ENCODE assay signal across 8 cellular contexts in the genomic region with DNA sequence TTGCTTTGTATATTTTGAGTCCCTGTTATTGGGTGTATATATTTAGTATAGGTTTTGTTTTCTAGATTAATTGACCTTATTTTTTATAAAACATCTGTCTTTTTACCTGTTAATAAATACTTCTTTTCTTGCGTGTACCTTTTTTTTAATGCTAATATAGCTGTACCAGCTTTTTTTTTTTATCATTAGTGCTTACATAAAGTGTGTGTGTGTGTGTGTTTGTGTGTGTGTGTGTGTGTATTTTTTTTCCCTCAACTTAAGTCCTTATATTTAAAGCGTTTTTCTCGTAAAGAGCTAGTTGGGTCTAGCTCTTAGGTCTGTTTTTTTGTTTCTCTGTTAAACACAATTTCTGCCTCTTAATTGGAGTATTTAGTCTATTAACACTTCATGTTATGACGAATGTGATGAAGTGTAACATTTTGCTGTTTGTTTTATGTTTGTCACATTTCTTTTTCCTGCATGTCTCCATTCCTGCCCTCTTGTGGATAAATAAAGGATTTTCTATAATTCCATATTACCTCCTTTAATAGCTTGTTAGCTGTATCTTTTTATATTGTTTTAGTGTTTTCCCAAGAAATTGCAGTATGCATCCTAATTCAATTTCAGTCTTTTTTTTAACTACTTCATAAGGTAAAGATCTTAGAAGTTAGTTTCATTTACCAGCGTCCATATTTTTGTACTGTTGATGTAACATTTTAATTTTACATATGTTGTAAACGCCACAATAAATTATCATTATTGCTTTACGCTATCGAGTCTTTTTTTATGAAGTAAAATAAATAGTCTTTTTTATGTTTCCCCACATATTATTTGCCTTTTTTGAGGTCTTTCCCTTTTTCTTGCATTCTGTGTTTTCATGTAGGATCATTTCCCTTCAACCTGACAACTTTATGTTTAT. TPM values are rescaled to one million over a fixed set of nuclear protein-coding genes. Genes with fewer than 3 reads are reported as not detected.
DNase-seq lines count a peak whose midpoint lies in the region; ATAC-seq and FAIRE-seq lines count a peak whose summit lies in the region.

No MANE protein-coding gene starts in this region.

- H3K36me3 ChIP-seq in BLaER1, result peaks cover 46% of the 10 kb centered on the region

- no peak for ATAC-seq in GM19395 (IDR thresholded peaks at IDR 0.05; ENCODE audit: unreplicated experiment)
- no peak for ATAC-seq in HG02970 (IDR thresholded peaks at IDR 0.05; ENCODE audit: low FRiP score, unreplicated experiment)

- H3K4me1 ChIP-seq in BLaER1, result peaks cover 44% of the 10 kb centered on the region

- peak overlapping the region; percentile 17; the same call in 1 of the 2 replicates for H3K4me2 ChIP-seq in BLaER1

- H3K4me3 ChIP-seq in BLaER1, result no peak overlapping the region

- peaks cover 29% of the 10 kb centered on the region for H4K20me1 ChIP-seq in BLaER1

- no peak overlapping the region for H3K27ac ChIP-seq in BLaER1

- no peaks in the 10 kb centered on the region for H3K9me3 ChIP-seq in BLaER1

- peaks cover 57% of the 10 kb centered on the region for H3K36me3 Mint-ChIP-seq in activated T-helper 2 cell treated with anti-CD3 and anti-CD28 coated beads, Interferon-gamma antibody, Interleukin-2, Interleukin-4, amounts not matched to agents 10 μg/mL and 5 μg/mL and 100 μg/mL, durations not matched to agents 14 hours and 24 hours and 36 hours (ENCODE audit: low read depth)

- DNase-seq in HTR-8/SVneo (ENCODE audit: insufficient read length, low spot score) (peak; percentile 25), kidney glomerular epithelial cell (lab: John Stamatoyannopoulos, UW) (peak; percentile 18), KG1 (lab: John Stamatoyannopoulos, UW) (no peak)
- no peak for DNase-seq in activated T-helper 2 cell treated with anti-CD3 and anti-CD28 coated beads, Interferon-gamma antibody, Interleukin-2, Interleukin-4, amounts not matched to agents 10 μg/mL and 5 μg/mL and 100 μg/mL, durations not matched to agents 14 hours and 24 hours and 36 hours (ENCODE audit: low spot score)
- no peak for DNase-seq in stimulated activated naive CD4-positive, alpha-beta T cell treated with Interleukin-2 at 50 U/mL for 16 hours (lab: John Stamatoyannopoulos, UW)

- no peaks in the 10 kb centered on the region for H3K27me3 Mint-ChIP-seq in activated T-helper 2 cell treated with anti-CD3 and anti-CD28 coated beads, Interferon-gamma antibody, Interleukin-2, Interleukin-4, amounts not matched to agents 10 μg/mL and 5 μg/mL and 100 μg/mL, durations not matched to agents 14 hours and 24 hours and 36 hours (ENCODE audit: low read depth)

- peaks cover 40% of the 10 kb centered on the region for H3K4me1 Mint-ChIP-seq in activated T-helper 2 cell treated with anti-CD3 and anti-CD28 coated beads, Interferon-gamma antibody, Interleukin-2, Interleukin-4, amounts not matched to agents 10 μg/mL and 5 μg/mL and 100 μg/mL, durations not matched to agents 14 hours and 24 hours and 36 hours (ENCODE audit: low read depth)

- no peak overlapping the region for H3K9ac ChIP-seq in BLaER1

- H3K27ac Mint-ChIP-seq in activated T-helper 2 cell treated with anti-CD3 and anti-CD28 coated beads, Interferon-gamma antibody, Interleukin-2, Interleukin-4, amounts not matched to agents 10 μg/mL and 5 μg/mL and 100 μg/mL, durations not matched to agents 14 hours and 24 hours and 36 hours, result no peak overlapping the region

- intact Hi-C loops in activated T-helper 2 cell treated with anti-CD3 and anti-CD28 coated beads, Interferon-gamma antibody, Interleukin-2, Interleukin-4, amounts not matched to agents 10 μg/mL and 5 μg/mL and 100 μg/mL, durations not matched to agents 14 hours and 24 hours and 36 hours (cut with micrococcal nuclease), result loop anchor here (2.0 kb wide), 1 partner anchor 27 kb away; no protein-coding TSS in a partner anchor

- FAIRE-seq in HTR-8/SVneo (lab: Jason Lieb, UNC), result no peak

- peak overlapping the region; percentile 39 for H3K4me3 Mint-ChIP-seq in activated T-helper 2 cell treated with anti-CD3 and anti-CD28 coated beads, Interferon-gamma antibody, Interleukin-2, Interleukin-4, amounts not matched to agents 10 μg/mL and 5 μg/mL and 100 μg/mL, durations not matched to agents 14 hours and 24 hours and 36 hours (ENCODE audit: low read depth)

- no peaks in the 10 kb centered on the region for H3K27me3 ChIP-seq in BLaER1

- no peaks in the 10 kb centered on the region for H3K9me3 Mint-ChIP-seq in activated T-helper 2 cell treated with anti-CD3 and anti-CD28 coated beads, Interferon-gamma antibody, Interleukin-2, Interleukin-4, amounts not matched to agents 10 μg/mL and 5 μg/mL and 100 μg/mL, durations not matched to agents 14 hours and 24 hours and 36 hours

RNA-seq across cellular contexts. Expression of a gene that starts 4.3 kb away (rescaled TPM):
- total RNA-seq in activated T-helper 2 cell treated with anti-CD3 and anti-CD28 coated beads, Interferon-gamma antibody, Interleukin-2, Interleukin-4, amounts not matched to agents 10 μg/mL and 5 μg/mL and 100 μg/mL, durations not matched to agents 14 hours and 24 hours and 36 hours, result 71.0 and 73.9 TPM in 2 replicates

RNA-seq across cellular contexts. Expression of a gene that starts 34.9 kb away (rescaled TPM):
- total RNA-seq in activated T-helper 2 cell treated with anti-CD3 and anti-CD28 coated beads, Interferon-gamma antibody, Interleukin-2, Interleukin-4, amounts not matched to agents 10 μg/mL and 5 μg/mL and 100 μg/mL, durations not matched to agents 14 hours and 24 hours and 36 hours, result not detected in 2 replicates

Comparison
In these comparisons a context has a peak if more than half of its experiments do, and no peak if none do; other contexts are left out.
1. DNase-seq: peak in HTR-8/SVneo (single experiment) and kidney glomerular epithelial cell (single experiment); none in activated T-helper 2 cell treated with anti-CD3 and anti-CD28 coated beads, Interferon-gamma antibody, Interleukin-2, Interleukin-4, amounts not matched to agents 10 μg/mL and 5 μg/mL and 100 μg/mL, durations not matched to agents 14 hours and 24 hours and 36 hours (single experiment), stimulated activated naive CD4-positive, alpha-beta T cell treated with Interleukin-2 at 50 U/mL for 16 hours (single experiment) and KG1 (single experiment).